Comparison of ENCODE assay signal across 22 cellular contexts in genomic region chr16:47939690-47940089, GRCh38.
"Had no signal": no experiment of that assay in that cellular context is flagged by ENCODE, and none has a peak within 500 bp of the region (broad histone marks: within the 10 kb centered on the region; RNA-seq: fewer than 3 reads in every experiment).

No MANE protein-coding gene starts in this region.

- H3K4me1 ChIP-seq: ascending aorta, lower lobe of right lung, thyroid gland had no signal

- H3K36me3 Mint-ChIP-seq: activated naive CD4-positive, alpha-beta T cell treated with anti-CD3 and anti-CD28 coated beads, Interleukin-2, amount 50 U/mL, for 24 hours had no signal

- H3K4me3 ChIP-seq: ascending aorta, lower lobe of right lung, thyroid gland had no signal

- ATAC-seq: activated CD4-positive, CD25-positive, alpha-beta regulatory T cell treated with anti-CD3 and anti-CD28 coated beads, Interleukin-2, amount 50 U/mL, for 24 hours; activated T-cell treated with anti-CD3 and anti-CD28 coated beads, Interleukin-2, amount 50 U/mL, for 72 hours; effector memory CD8-positive, alpha-beta T cell; lower lobe of right lung had no signal

- H3K4me3 Mint-ChIP-seq: activated naive CD4-positive, alpha-beta T cell treated with anti-CD3 and anti-CD28 coated beads, Interleukin-2, amount 50 U/mL, for 24 hours; activated T-cell treated with anti-CD3 and anti-CD28 coated beads, Interleukin-2, amount 50 U/mL, for 72 hours; effector memory CD8-positive, alpha-beta T cell; nephron had no signal

- H3K27me3 ChIP-seq: ascending aorta, thyroid gland had no signal

- DNase-seq: activated CD4-positive, alpha-beta T cell treated with anti-CD3 and anti-CD28 coated beads, Interleukin-2, amount 50 U/mL, for 1 hour; activated CD8-positive, alpha-beta memory T cell treated with anti-CD3 and anti-CD28 coated beads for 24 hours; activated gamma-delta T cell; activated T-cell treated with anti-CD3 and anti-CD28 coated beads, Interleukin-2, amount 50 U/mL, for 72 hours; cerebellar nuclear complex; effector memory CD8-positive, alpha-beta T cell; foreskin fibroblast; hippocampal formation; lower lobe of right lung; midbrain; nucleus accumbens; retina; stimulated activated CD4-positive, alpha-beta T cell treated with anti-CD3 and anti-CD28 coated beads, Interleukin-1b, Interleukin-23, amount 100 ng/mL, for 48 hours; stimulated activated CD8-positive, alpha-beta memory T cell treated with anti-CD3 and anti-CD28 coated beads, Interleukin-4, amount 100 ng/mL, for 48 hours; stimulated activated naive CD4-positive, alpha-beta T cell treated with Interleukin-2 at 50 U/mL for 16 hours; T1000; thyroid gland had no signal

- H3K36me3 ChIP-seq: ascending aorta, lower lobe of right lung, thyroid gland had no signal

- H3K4me1 Mint-ChIP-seq: activated naive CD4-positive, alpha-beta T cell treated with anti-CD3 and anti-CD28 coated beads, Interleukin-2, amount 50 U/mL, for 24 hours; nephron had no signal

- H3K9me3 ChIP-seq: ascending aorta, lower lobe of right lung, thyroid gland had no signal

- H3K9me3 Mint-ChIP-seq: activated naive CD4-positive, alpha-beta T cell treated with anti-CD3 and anti-CD28 coated beads, Interleukin-2, amount 50 U/mL, for 24 hours; activated T-cell treated with anti-CD3 and anti-CD28 coated beads, Interleukin-2, amount 50 U/mL, for 72 hours; effector memory CD8-positive, alpha-beta T cell; nephron had no signal

- H3K27ac ChIP-seq: ascending aorta, epithelial cell of prostate, lower lobe of right lung, thyroid gland had no signal

- H3K27ac Mint-ChIP-seq: activated naive CD4-positive, alpha-beta T cell treated with anti-CD3 and anti-CD28 coated beads, Interleukin-2, amount 50 U/mL, for 24 hours; activated T-cell treated with anti-CD3 and anti-CD28 coated beads, Interleukin-2, amount 50 U/mL, for 72 hours; effector memory CD8-positive, alpha-beta T cell; nephron had no signal
